ENCODE assay signal across 15 cellular contexts in genomic region chr16:81693467-81694303, GRCh38.
DNase-seq lines count a peak whose midpoint lies in the region; ATAC-seq and TF ChIP-seq lines count a peak whose summit lies in the region.
"Had no signal": no experiment of that assay in that cellular context is flagged by ENCODE, and none has a peak within 500 bp of the region (broad histone marks: within the 10 kb centered on the region; RNA-seq: fewer than 3 reads in every experiment).

No MANE protein-coding gene starts in this region.

- H3K14ac ChIP-seq in trophoblast cell (ENCODE audit: low read length) = no peak overlapping the region

- H3K4me1 ChIP-seq in OCI-LY1 (ENCODE audit: insufficient read depth, low read length, severe bottlenecking) (peaks cover 45% of the 10 kb centered on the region), esophagus squamous epithelium (peaks cover 32 to 69% (median 54%) of the 10 kb centered on the region in 3 donors), trophoblast cell (ENCODE audit: control insufficient read depth in 1 of 2, insufficient read depth in 2 of 2, low read length in 2 of 2) (peaks cover 0 to 5% of the 10 kb centered on the region in 2 experiments), heart left ventricle (peaks cover 0 to 36% (median 19%) of the 10 kb centered on the region in 12 donors)

- no peaks in the 10 kb centered on the region for H4K20me1 ChIP-seq in OCI-LY1 (ENCODE audit: insufficient read depth, low read length)

- ATAC-seq in HG02973 (IDR thresholded peaks at IDR 0.05; ENCODE audit: unreplicated experiment) = no peak
- ATAC-seq in heart left ventricle = no peak
- ATAC-seq: naive thymus-derived CD4-positive, alpha-beta T cell had no signal

- H2BK12ac ChIP-seq in trophoblast cell (ENCODE audit: low read length) = no peak overlapping the region

- H3K36me3 ChIP-seq in OCI-LY1 (ENCODE audit: insufficient read depth, low read length) (peaks cover 57% of the 10 kb centered on the region), esophagus squamous epithelium (peaks cover 11 to 71% (median 27%) of the 10 kb centered on the region in 3 donors), trophoblast cell (ENCODE audit: control insufficient read depth in 1 of 2, insufficient read depth in 2 of 2, low read length in 2 of 2) (peaks cover 57 to 66% of the 10 kb centered on the region in 2 experiments), heart left ventricle (peaks cover 0 to 63% (median 22%) of the 10 kb centered on the region in 9 donors)

- H3K27me3 ChIP-seq in OCI-LY1 (ENCODE audit: insufficient read depth, low read length) = no peaks in the 10 kb centered on the region
- H3K27me3 ChIP-seq in esophagus squamous epithelium = no peaks in the 10 kb centered on the region
- H3K27me3 ChIP-seq in trophoblast cell (ENCODE audit: insufficient read depth, low read length) = no peaks in the 10 kb centered on the region
- no peaks in the 10 kb centered on the region for H3K27me3 ChIP-seq in heart left ventricle

- no peak overlapping the region for H3K4ac ChIP-seq in trophoblast cell (ENCODE audit: low read depth, low read length)

- H2BK120ac ChIP-seq in trophoblast cell (ENCODE audit: insufficient read depth, low read length, poor library complexity) = no peak overlapping the region

- TF ChIP-seq CTCF in AG09309 (IDR thresholded peaks at IDR 0.05; ENCODE audit: control insufficient read depth, insufficient read depth, low read depth, low read length, missing control alignments) = no peak
- peak; percentile 20 for TF ChIP-seq CTCF in OCI-LY1 (IDR thresholded peaks at IDR 0.05; ENCODE audit: low read length)
- TF ChIP-seq CTCF in esophagus squamous epithelium (IDR thresholded peaks at IDR 0.05) = no peak
- TF ChIP-seq CTCF in heart left ventricle (IDR thresholded peaks at IDR 0.05) = no peak

- H3K79me2 ChIP-seq in OCI-LY1 (ENCODE audit: insufficient read depth, low read length) (no peaks in the 10 kb centered on the region), trophoblast cell (ENCODE audit: control insufficient read depth, insufficient read depth, low read length, poor library complexity) (no peaks in the 10 kb centered on the region)

- H3K9me3 ChIP-seq in OCI-LY1 (ENCODE audit: low read length) = no peaks in the 10 kb centered on the region
- H3K9me3 ChIP-seq in esophagus squamous epithelium = no peaks in the 10 kb centered on the region
- H3K9me3 ChIP-seq in trophoblast cell (ENCODE audit: insufficient read depth, low read depth, low read length) = peaks cover 5% of the 10 kb centered on the region
- no peaks in the 10 kb centered on the region for H3K9me3 ChIP-seq in heart left ventricle

- H4K8ac ChIP-seq in trophoblast cell (ENCODE audit: low read depth, low read length) = no peak overlapping the region

- H3K4me3 ChIP-seq in AG09309 (ENCODE audit: control insufficient read depth, low read depth, low read length) = no peak overlapping the region
- H3K4me3 ChIP-seq in OCI-LY1 (ENCODE audit: low read depth, low read length, poor library complexity, severe bottlenecking) = no peak overlapping the region
- no peak overlapping the region for H3K4me3 ChIP-seq in esophagus squamous epithelium
- H3K4me3 ChIP-seq in trophoblast cell (ENCODE audit: low read depth, low read length) = no peak overlapping the region
- no peak overlapping the region for H3K4me3 ChIP-seq in heart left ventricle

- H3K79me1 ChIP-seq in trophoblast cell (ENCODE audit: low read length) = peaks cover 3% of the 10 kb centered on the region

- no peak overlapping the region for H2AFZ ChIP-seq in OCI-LY1 (ENCODE audit: low read length)
- no peak overlapping the region for H2AFZ ChIP-seq in trophoblast cell (ENCODE audit: insufficient read depth, low read length, poor library complexity)

- no peak overlapping the region for H3K23ac ChIP-seq in trophoblast cell (ENCODE audit: low read length)

- H3F3A ChIP-seq in OCI-LY1 (ENCODE audit: insufficient read depth, low read length) = no peaks in the 10 kb centered on the region

- no peak overlapping the region for H2BK5ac ChIP-seq in trophoblast cell (ENCODE audit: low read depth, low read length, poor library complexity)

- no peaks in the 10 kb centered on the region for H3K9me2 ChIP-seq in OCI-LY1 (ENCODE audit: low read depth, low read length)

- H3K18ac ChIP-seq in trophoblast cell (ENCODE audit: low read length) = no peak overlapping the region

- 68 to 92% methylated on average over 2 to 6 of the region's 18 CpGs for WGBS in esophagus squamous epithelium, 2 donors
- no CpG with 5 or more reads among the region's 18 CpGs for WGBS in trophoblast cell (ENCODE audit: extremely low coverage, insufficient coverage, insufficient read length)
- 91 to 95% (median 94%) methylated on average over 18 of the region's 18 CpGs for WGBS in heart left ventricle, 4 donors

- no peak overlapping the region for H4K12ac ChIP-seq in trophoblast cell (ENCODE audit: low read depth, low read length)

- no peak for TF ChIP-seq POLR2A in esophagus squamous epithelium (IDR thresholded peaks at IDR 0.05)
- TF ChIP-seq POLR2A in heart left ventricle (IDR thresholded peaks at IDR 0.05) = no peak

- intact Hi-C loops in esophagus squamous epithelium (cut with DNase I) = no loop called here
- intact Hi-C loops in heart left ventricle (cut with DNase I) = loop anchor here in 3 of 10 donors (10.0 kb wide), 2 partner anchors 69 to 289 kb away; no protein-coding TSS in a partner anchor

- no peak overlapping the region for H4K91ac ChIP-seq in trophoblast cell (ENCODE audit: low read depth, low read length)

- no peak overlapping the region; the same call in 1 of the 2 replicates for H3K4me2 ChIP-seq in OCI-LY1 (ENCODE audit: low read length)
- no peak overlapping the region for H3K4me2 ChIP-seq in trophoblast cell (ENCODE audit: low read length)

- H3K9ac ChIP-seq in OCI-LY1 (ENCODE audit: low read length) (peak overlapping the region; percentile 36; the same call in 1 of the 2 replicates), trophoblast cell (ENCODE audit: low read length) (no peak overlapping the region)

- peak overlapping the region; percentile 93 for H3K27ac ChIP-seq in OCI-LY1 (ENCODE audit: low read depth, low read length, poor library complexity, severe bottlenecking)
- peak overlapping the region; percentile 60 to 86 (median 84) for H3K27ac ChIP-seq in esophagus squamous epithelium
- no peak overlapping the region for H3K27ac ChIP-seq in trophoblast cell (ENCODE audit: low read depth, low read length)
- peak overlapping the region in 1 of 12 donors; percentile 85 for H3K27ac ChIP-seq in heart left ventricle

- DNase-seq in AG09309 (ENCODE audit: low read depth) = peak; percentile 65
- DNase-seq in esophagus squamous epithelium (lab: John Stamatoyannopoulos, UW) = no peak
- DNase-seq in trophoblast cell = peak; percentile 95 to 96
- no peak for DNase-seq in HuH-7.5 (ENCODE audit: low spot score)
- no peak for DNase-seq in NCI-H146 treated with DMSO at 0.1 percent for 48 hours (lab: John Stamatoyannopoulos, UW; ENCODE audit: unreplicated experiment)
- no peak for DNase-seq in heart left ventricle
- DNase-seq: activated CD4-positive, CD25-positive, alpha-beta regulatory T cell treated with anti-CD3 and anti-CD28 coated beads, Interleukin-2, amount 50 U/mL, for 72 hours; activated gamma-delta T cell; CD4-positive, alpha-beta memory T cell; naive thymus-derived CD4-positive, alpha-beta T cell; NCI-H510A treated with DMSO at 0.1 percent for 48 hours; SIG-M5; stimulated activated CD4-positive, alpha-beta T cell treated with anti-CD3 and anti-CD28 coated beads, Interleukin-15, amount 100 ng/mL, for 24 hours had no signal

- no peak overlapping the region for H2AK5ac ChIP-seq in trophoblast cell (ENCODE audit: low read length)

Comparison
In these comparisons a context has a peak if more than half of its experiments do, and no peak if none do; other contexts are left out.
1. DNase-seq: peak in AG09309 (single experiment) and trophoblast cell (2 of 2); none in esophagus squamous epithelium (single experiment), HuH-7.5 (single experiment), NCI-H146 treated with DMSO at 0.1 percent for 48 hours (single experiment) and heart left ventricle (0 of 5).